15 cellular contexts compared by ENCODE assay signal in the genomic region with DNA sequence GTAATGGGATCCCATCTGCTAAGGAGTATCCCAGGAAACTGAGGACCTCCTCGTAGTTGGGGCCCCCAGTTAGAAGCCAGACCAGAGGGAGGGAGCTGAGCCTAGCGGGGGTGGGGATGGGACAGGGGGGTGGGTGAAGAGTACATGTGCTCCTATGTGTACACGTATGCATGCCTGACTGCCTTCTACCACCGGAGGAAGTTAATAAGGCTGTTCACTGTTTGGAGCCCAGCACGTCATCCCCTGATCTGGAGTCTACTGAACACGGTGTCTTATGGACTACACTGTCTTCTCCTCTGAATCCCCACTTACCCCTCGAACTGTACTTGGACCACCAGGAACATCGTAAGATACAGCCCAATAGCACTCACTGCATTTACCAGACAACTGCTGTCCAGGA.
DNase-seq lines count a peak whose midpoint lies in the region; ATAC-seq and TF ChIP-seq lines count a peak whose summit lies in the region.
"Had no signal": no experiment of that assay in that cellular context is flagged by ENCODE, and none has a peak within 500 bp of the region (broad histone marks: within the 10 kb centered on the region; RNA-seq: fewer than 3 reads in every experiment).

No MANE protein-coding gene starts in this region.

- H3K4me1 Mint-ChIP-seq in activated CD8-positive, alpha-beta memory T cell treated with anti-CD3 and anti-CD28 coated beads, Interleukin-2, amount 10 ng/mL, durations not matched to agents 7 days and 5 days: no peaks in the 10 kb centered on the region
- no peaks in the 10 kb centered on the region for H3K4me1 Mint-ChIP-seq in immature natural killer cell
- H3K4me1 Mint-ChIP-seq: CD8-positive, alpha-beta memory T cell had no signal

- TF ChIP-seq CTCF in RWPE2 (IDR thresholded peaks at IDR 0.05; ENCODE audit: poor library complexity, severe bottlenecking) (no peak), vagina (IDR thresholded peaks at IDR 0.05) (no peak)

- no peaks in the 10 kb centered on the region for H3K9me3 Mint-ChIP-seq in activated CD8-positive, alpha-beta memory T cell treated with anti-CD3 and anti-CD28 coated beads, Interleukin-2, amount 10 ng/mL, durations not matched to agents 7 days and 5 days (ENCODE audit: low read depth)
- no peaks in the 10 kb centered on the region for H3K9me3 Mint-ChIP-seq in immature natural killer cell
- H3K9me3 Mint-ChIP-seq: CD8-positive, alpha-beta memory T cell; H9 had no signal

- no peak overlapping the region for H3K4me3 Mint-ChIP-seq in activated CD8-positive, alpha-beta memory T cell treated with anti-CD3 and anti-CD28 coated beads, Interleukin-2, amount 10 ng/mL, durations not matched to agents 7 days and 5 days
- H3K4me3 Mint-ChIP-seq in immature natural killer cell: no peak overlapping the region
- H3K4me3 Mint-ChIP-seq: CD8-positive, alpha-beta memory T cell; H9 had no signal

- no peaks in the 10 kb centered on the region for H3K36me3 ChIP-seq in RWPE2 (ENCODE audit: low read depth)
- H3K36me3 ChIP-seq in vagina: no peaks in the 10 kb centered on the region

- intact Hi-C loops in vagina (cut with DNase I): no loop called here

- H3K27ac Mint-ChIP-seq in activated CD8-positive, alpha-beta memory T cell treated with anti-CD3 and anti-CD28 coated beads, Interleukin-2, amount 10 ng/mL, durations not matched to agents 7 days and 5 days: no peak overlapping the region
- H3K27ac Mint-ChIP-seq in immature natural killer cell: no peak overlapping the region
- H3K27ac Mint-ChIP-seq: H9 had no signal

- no peak for ATAC-seq in activated CD8-positive, alpha-beta memory T cell treated with anti-CD3 and anti-CD28 coated beads, Interleukin-2, amount 10 ng/mL, durations not matched to agents 7 days and 5 days
- ATAC-seq in RWPE2 (ENCODE audit: low read depth): no peak

- H3K27ac ChIP-seq in RWPE2 (ENCODE audit: poor library complexity, severe bottlenecking): no peak overlapping the region
- H3K27ac ChIP-seq in vagina: no peak overlapping the region
- H3K27ac ChIP-seq: 22Rv1 had no signal

- H3K36me3 Mint-ChIP-seq in activated CD8-positive, alpha-beta memory T cell treated with anti-CD3 and anti-CD28 coated beads, Interleukin-2, amount 10 ng/mL, durations not matched to agents 7 days and 5 days: no peaks in the 10 kb centered on the region
- peaks cover 0 to 8% (median 7%) of the 10 kb centered on the region in 3 donors for H3K36me3 Mint-ChIP-seq in immature natural killer cell

- no peaks in the 10 kb centered on the region for H3K27me3 ChIP-seq in RWPE2 (ENCODE audit: insufficient read depth, poor library complexity, severe bottlenecking)
- H3K27me3 ChIP-seq in vagina: no peaks in the 10 kb centered on the region

- peak; percentile 26 for DNase-seq in activated CD8-positive, alpha-beta memory T cell treated with anti-CD3 and anti-CD28 coated beads for 24 hours
- DNase-seq in activated CD8-positive, alpha-beta memory T cell treated with anti-CD3 and anti-CD28 coated beads, Interleukin-2, amount 10 ng/mL, durations not matched to agents 7 days and 5 days: no peak
- DNase-seq in RWPE2 (ENCODE audit: low spot score): peak; percentile 35
- DNase-seq in islet precursor cell: peak; percentile 16
- DNase-seq in vagina (ENCODE audit: extremely low spot score in 2 of 2): peak; percentile 46 to 75
- no peak for DNase-seq in iPS-NIHi11 (ENCODE audit: low spot score)
- DNase-seq in glomerular visceral epithelial cell (ENCODE audit: extremely low spot score): no peak
- DNase-seq in immature natural killer cell: no peak
- DNase-seq: Caco-2; CD8-positive, alpha-beta memory T cell; DND-41; GDM1; GOT3 had no signal

- H3K4me1 ChIP-seq in RWPE2 (ENCODE audit: insufficient read depth, poor library complexity, severe bottlenecking) (no peaks in the 10 kb centered on the region), vagina (no peaks in the 10 kb centered on the region)

- no peaks in the 10 kb centered on the region for H3K27me3 Mint-ChIP-seq in activated CD8-positive, alpha-beta memory T cell treated with anti-CD3 and anti-CD28 coated beads, Interleukin-2, amount 10 ng/mL, durations not matched to agents 7 days and 5 days
- no peaks in the 10 kb centered on the region for H3K27me3 Mint-ChIP-seq in immature natural killer cell (ENCODE audit: low read depth in 3 of 3)
- H3K27me3 Mint-ChIP-seq: CD8-positive, alpha-beta memory T cell had no signal

- CTCF ChIA-PET in activated CD8-positive, alpha-beta memory T cell treated with anti-CD3 and anti-CD28 coated beads, Interleukin-2, amount 10 ng/mL, durations not matched to agents 7 days and 5 days (lab: Charles Lee): no interaction called here

- no peak overlapping the region for H3K4me3 ChIP-seq in RWPE2 (ENCODE audit: severe bottlenecking)
- no peak overlapping the region for H3K4me3 ChIP-seq in vagina

- TF ChIP-seq POLR2A in vagina (IDR thresholded peaks at IDR 0.05): no peak

- H3K9me3 ChIP-seq in RWPE2 (ENCODE audit: severe bottlenecking): no peaks in the 10 kb centered on the region
- no peaks in the 10 kb centered on the region for H3K9me3 ChIP-seq in vagina
- H3K9me3 ChIP-seq: Caco-2 had no signal

Comparison
In these comparisons a context has a peak if more than half of its experiments do, and no peak if none do; other contexts are left out.
1. DNase-seq: peak in activated CD8-positive, alpha-beta memory T cell treated with anti-CD3 and anti-CD28 coated beads for 24 hours (single experiment), RWPE2 (single experiment), islet precursor cell (single experiment) and vagina (2 of 2); none in activated CD8-positive, alpha-beta memory T cell treated with anti-CD3 and anti-CD28 coated beads, Interleukin-2, amount 10 ng/mL, durations not matched to agents 7 days and 5 days (single experiment), iPS-NIHi11 (single experiment), glomerular visceral epithelial cell (single experiment) and immature natural killer cell (0 of 3).